Comparison of ENCODE assay signal across 1 cellular context in genomic region chr6:53373638-53374037, GRCh38.
TF ChIP-seq lines count a peak whose summit lies in the region.

No MANE protein-coding gene starts in this region.

TF ChIP-seq in HepG2, 621 proteins besides CTCF, POLR2A, EP300 and RAD21 (continued from another document):
- no peak for TF ChIP-seq THRA (CRISPR knock-in tag; IDR thresholded peaks at IDR 0.05; ENCODE audit: borderline replicate concordance)
- no peak for TF ChIP-seq RFXAP (CRISPR knock-in tag; IDR thresholded peaks at IDR 0.05; ENCODE audit: borderline replicate concordance)
- no peak for TF ChIP-seq KAT2B (IDR thresholded peaks at IDR 0.05; ENCODE audit: borderline replicate concordance, low read depth, low read length)
- TF ChIP-seq ZNF761 (CRISPR knock-in tag; conservative IDR thresholded peaks at IDR 0.05), result no peak
- TF ChIP-seq AKAP8 (CRISPR knock-in tag; IDR thresholded peaks at IDR 0.05), result no peak
- TF ChIP-seq CEBPB (IDR thresholded peaks at IDR 0.05; ENCODE audit: borderline replicate concordance, low read depth, low read length), result peak; percentile 93
- TF ChIP-seq ZNF770 (CRISPR knock-in tag; IDR thresholded peaks at IDR 0.05), result no peak
- TF ChIP-seq ZBTB39 (CRISPR knock-in tag; IDR thresholded peaks at IDR 0.05), result no peak
- TF ChIP-seq ATF4 (CRISPR knock-in tag; IDR thresholded peaks at IDR 0.05), result peak in 1 of 2 experiments; percentile 74; a peak in 2 of 4 replicates
- no peak for TF ChIP-seq ZKSCAN8 (CRISPR knock-in tag; IDR thresholded peaks at IDR 0.05; ENCODE audit: borderline replicate concordance)
- peak; percentile 82; the same call in 1 of the 2 replicates for TF ChIP-seq CEBPG (CRISPR knock-in tag; IDR thresholded peaks at IDR 0.05)
- no peak for TF ChIP-seq ZNF235 (CRISPR knock-in tag; IDR thresholded peaks at IDR 0.05; ENCODE audit: borderline replicate concordance)
- TF ChIP-seq ZNF280B (CRISPR knock-in tag; IDR thresholded peaks at IDR 0.05; ENCODE audit: borderline replicate concordance), result no peak
- no peak for TF ChIP-seq MATR3 (CRISPR knock-in tag; IDR thresholded peaks at IDR 0.05)
- no peak for TF ChIP-seq ZNF142 (CRISPR knock-in tag; IDR thresholded peaks at IDR 0.05)
- TF ChIP-seq RAD51 (IDR thresholded peaks at IDR 0.05; ENCODE audit: borderline replicate concordance), result no peak
- TF ChIP-seq ZNF576 (CRISPR knock-in tag; IDR thresholded peaks at IDR 0.05), result no peak
- TF ChIP-seq ZSCAN20 (CRISPR knock-in tag; IDR thresholded peaks at IDR 0.05; ENCODE audit: borderline replicate concordance), result no peak
- TF ChIP-seq ZBED4 (CRISPR knock-in tag; IDR thresholded peaks at IDR 0.05; ENCODE audit: borderline replicate concordance), result no peak
- no peak for TF ChIP-seq SOX13 (IDR thresholded peaks at IDR 0.05)
- peak in 1 of 2 experiments; percentile 48; a peak in 1 of 4 replicates for TF ChIP-seq SOX13 (CRISPR knock-in tag; conservative IDR thresholded peaks at IDR 0.05 in 1 of 2, IDR thresholded peaks at IDR 0.05 in 1 of 2)
TF ChIP-seq in HepG2: peak in this region for 4.
